In genomic region chr4:143558823-143559756, GRCh38 we compare ENCODE assay signal across 8 cellular contexts. TPM values are rescaled to one million over a fixed set of nuclear protein-coding genes. Genes with fewer than 3 reads are reported as not detected.
DNase-seq lines count a peak whose midpoint lies in the region; ATAC-seq, FAIRE-seq and TF ChIP-seq lines count a peak whose summit lies in the region.

No MANE protein-coding gene starts in this region.

- peaks cover 7% of the 10 kb centered on the region for H3K36me3 Mint-ChIP-seq in T-helper 1 cell treated with Interleukin-12 subunit alpha and Interleukin-12 subunit beta and Interleukin-4 antibody, amounts not matched to agents 30 μg/mL and 1 μg/mL, for 36 hours (ENCODE audit: low read depth)

- H3K4me3 ChIP-seq in ascending aorta, result peak overlapping the region; percentile 73 to 76

- H3K27me3 ChIP-seq in ascending aorta, result no peaks in the 10 kb centered on the region

- H3K27ac Mint-ChIP-seq in T-helper 1 cell treated with Interleukin-12 subunit alpha and Interleukin-12 subunit beta and Interleukin-4 antibody, amounts not matched to agents 30 μg/mL and 1 μg/mL, for 36 hours, result peak overlapping the region; percentile 90

- peak; percentile 36 to 68 (median 50) for TF ChIP-seq CTCF in ascending aorta (IDR thresholded peaks at IDR 0.05)

- peaks cover 4% of the 10 kb centered on the region for H3K9me3 Mint-ChIP-seq in T-helper 1 cell treated with Interleukin-12 subunit alpha and Interleukin-12 subunit beta and Interleukin-4 antibody, amounts not matched to agents 30 μg/mL and 1 μg/mL, for 36 hours

- ATAC-seq in GM21529 (IDR thresholded peaks at IDR 0.05; ENCODE audit: unreplicated experiment), result peak; percentile 80

- DNase-seq in DMS79 treated with DMSO at 0.1 percent for 48 hours (lab: John Stamatoyannopoulos, UW) (peak; percentile 62), Kasumi-1 (lab: John Stamatoyannopoulos, UW) (peak; percentile 50 to 63), ascending aorta (ENCODE audit: low spot score in 2 of 2) (peak in 1 of 2 donors; percentile 82), hippocampal formation (lab: John Stamatoyannopoulos, UW) (peak; percentile 34), retina (peak; percentile 91), H54 (ENCODE audit: insufficient read length, low spot score) (no peak)

- H3K4me3 Mint-ChIP-seq in T-helper 1 cell treated with Interleukin-12 subunit alpha and Interleukin-12 subunit beta and Interleukin-4 antibody, amounts not matched to agents 30 μg/mL and 1 μg/mL, for 36 hours, result peak overlapping the region; percentile 86

- no peaks in the 10 kb centered on the region for H3K9me3 ChIP-seq in ascending aorta

- no peak for TF ChIP-seq POLR2A in H54 (IDR thresholded peaks at IDR 0.05; ENCODE audit: low read depth, low read length)

- H3K4me1 ChIP-seq in ascending aorta, result no peaks in the 10 kb centered on the region

- H3K4me1 Mint-ChIP-seq in T-helper 1 cell treated with Interleukin-12 subunit alpha and Interleukin-12 subunit beta and Interleukin-4 antibody, amounts not matched to agents 30 μg/mL and 1 μg/mL, for 36 hours (ENCODE audit: low read depth), result peaks cover 26% of the 10 kb centered on the region

- H3K27ac ChIP-seq in ascending aorta, result peak overlapping the region; percentile 31 to 60

- intact Hi-C loops in ascending aorta (cut with DNase I), result loop anchor here (10.0 kb wide), 1 partner anchor 346 kb away; the partner anchor contains the start of gene GYPE

- no peaks in the 10 kb centered on the region for H3K27me3 Mint-ChIP-seq in T-helper 1 cell treated with Interleukin-12 subunit alpha and Interleukin-12 subunit beta and Interleukin-4 antibody, amounts not matched to agents 30 μg/mL and 1 μg/mL, for 36 hours (ENCODE audit: low read depth)

- FAIRE-seq in H54 (lab: Jason Lieb, UNC), result no peak

- H3K36me3 ChIP-seq in ascending aorta, result peaks cover 3 to 6% of the 10 kb centered on the region in 2 donors

RNA-seq across cellular contexts. Expression of gene SMARCA5, which starts 45.6 kb away (rescaled TPM):
- 15.5 TPM for total RNA-seq in ascending aorta
